ENCODE assay signal across 8 cellular contexts in the genomic region with DNA sequence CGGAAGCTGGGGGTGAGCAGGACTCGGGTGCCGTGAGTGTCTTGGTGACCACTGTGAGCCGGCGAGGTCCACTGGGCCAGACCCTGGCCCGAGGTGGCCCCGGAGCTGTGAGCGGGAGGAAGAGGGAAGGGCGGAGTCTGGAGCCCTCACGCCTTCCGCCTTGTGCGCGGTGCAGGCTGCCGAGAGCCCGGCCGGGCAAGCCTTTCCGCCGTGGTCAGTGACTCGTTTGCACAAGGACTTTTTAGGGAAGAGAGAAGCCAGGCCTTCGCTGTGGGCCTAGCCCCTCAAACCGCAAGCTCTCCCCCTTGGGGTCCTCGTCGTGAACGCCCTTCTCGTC. TPM values are rescaled to one million over a fixed set of nuclear protein-coding genes. Genes with fewer than 3 reads are reported as not detected.
DNase-seq lines count a peak whose midpoint lies in the region; ATAC-seq lines count a peak whose summit lies in the region.

No MANE protein-coding gene starts in this region.

- intact Hi-C loops in activated CD4-positive, alpha-beta T cell treated with anti-CD3 and anti-CD28 coated beads, Interleukin-2, amount 10 ng/mL, durations not matched to agents 24 days and 14 days (cut with micrococcal nuclease), result no loop called here

- H3K27ac Mint-ChIP-seq in activated CD4-positive, alpha-beta T cell treated with anti-CD3 and anti-CD28 coated beads, Interleukin-2, amount 10 ng/mL, durations not matched to agents 24 days and 14 days, result peak overlapping the region; percentile 52
- peak overlapping the region in 1 of 6 donors; percentile 35 for H3K27ac Mint-ChIP-seq in naive B cell

- DNase-seq in activated T-cell treated with anti-CD3 and anti-CD28 coated beads for 1 hour (ENCODE audit: low read depth) (peak; percentile 17), naive B cell (no peak), ureter (ENCODE audit: low spot score) (peak; percentile 74)
- DNase-seq in activated T-cell treated with anti-CD3 and anti-CD28 coated beads, Interleukin-2, amount 50 U/mL, for 48 hours, result no peak
- DNase-seq in activated CD4-positive, alpha-beta T cell treated with anti-CD3 and anti-CD28 coated beads, Interleukin-2, amount 10 ng/mL, durations not matched to agents 24 days and 14 days, result peak; percentile 79

- ATAC-seq in HG03066 (IDR thresholded peaks at IDR 0.05; ENCODE audit: low read depth, unreplicated experiment), result peak; percentile 44
- peak; percentile 69 for ATAC-seq in esophagus mucosa
- ATAC-seq in naive B cell (ENCODE audit: low read depth in 2 of 2), result peak in 1 of 2 donors; percentile 31
- no peak for ATAC-seq in GM19467 (IDR thresholded peaks at IDR 0.05; ENCODE audit: unreplicated experiment)

- no peaks in the 10 kb centered on the region for H3K9me3 Mint-ChIP-seq in activated CD4-positive, alpha-beta T cell treated with anti-CD3 and anti-CD28 coated beads, Interleukin-2, amount 10 ng/mL, durations not matched to agents 24 days and 14 days
- peaks cover 0 to 2% (median 0%) of the 10 kb centered on the region in 7 donors for H3K9me3 Mint-ChIP-seq in naive B cell

- H3K4me1 Mint-ChIP-seq in activated CD4-positive, alpha-beta T cell treated with anti-CD3 and anti-CD28 coated beads, Interleukin-2, amount 10 ng/mL, durations not matched to agents 24 days and 14 days, result peaks cover 9% of the 10 kb centered on the region
- peaks cover 7 to 15% (median 11%) of the 10 kb centered on the region in 3 donors for H3K4me1 Mint-ChIP-seq in naive B cell

- peaks cover 33% of the 10 kb centered on the region for H3K27me3 Mint-ChIP-seq in activated CD4-positive, alpha-beta T cell treated with anti-CD3 and anti-CD28 coated beads, Interleukin-2, amount 10 ng/mL, durations not matched to agents 24 days and 14 days
- peaks cover 38 to 73% (median 56%) of the 10 kb centered on the region in 3 donors for H3K27me3 Mint-ChIP-seq in naive B cell

- no peaks in the 10 kb centered on the region for H3K36me3 Mint-ChIP-seq in activated CD4-positive, alpha-beta T cell treated with anti-CD3 and anti-CD28 coated beads, Interleukin-2, amount 10 ng/mL, durations not matched to agents 24 days and 14 days (ENCODE audit: low read depth)
- no peaks in the 10 kb centered on the region for H3K36me3 Mint-ChIP-seq in naive B cell

- H3K4me3 Mint-ChIP-seq in activated CD4-positive, alpha-beta T cell treated with anti-CD3 and anti-CD28 coated beads, Interleukin-2, amount 10 ng/mL, durations not matched to agents 24 days and 14 days, result peak overlapping the region; percentile 87
- H3K4me3 Mint-ChIP-seq in naive B cell, result peak overlapping the region; percentile 76 to 94 (median 86)

RNA-seq across cellular contexts. Expression of a gene that starts 40.9 kb away (rescaled TPM):
- total RNA-seq in activated CD4-positive, alpha-beta T cell treated with anti-CD3 and anti-CD28 coated beads, Interleukin-2, amount 10 ng/mL, durations not matched to agents 24 days and 14 days, result 14.9 and 15.2 TPM in 2 replicates
- total RNA-seq in esophagus mucosa (16.8 TPM), ureter (33.1 TPM)
- polyA plus RNA-seq in naive B cell (ENCODE audit: low read depth in 6 of 6), result 100 to 1,000 TPM in 1 of 6 donors, 10 to 100 TPM in 5; 68.9 to 135 (median 83.1) TPM

Comparison
In these comparisons a context has a peak if more than half of its experiments do, and no peak if none do; other contexts are left out.
1. DNase-seq: peak in activated T-cell treated with anti-CD3 and anti-CD28 coated beads for 1 hour (single experiment), activated CD4-positive, alpha-beta T cell treated with anti-CD3 and anti-CD28 coated beads, Interleukin-2, amount 10 ng/mL, durations not matched to agents 24 days and 14 days (single experiment) and ureter (single experiment); none in activated T-cell treated with anti-CD3 and anti-CD28 coated beads, Interleukin-2, amount 50 U/mL, for 48 hours (0 of 2) and naive B cell (single experiment).